ENCODE assay signal across 8 cellular contexts in the genomic region with DNA sequence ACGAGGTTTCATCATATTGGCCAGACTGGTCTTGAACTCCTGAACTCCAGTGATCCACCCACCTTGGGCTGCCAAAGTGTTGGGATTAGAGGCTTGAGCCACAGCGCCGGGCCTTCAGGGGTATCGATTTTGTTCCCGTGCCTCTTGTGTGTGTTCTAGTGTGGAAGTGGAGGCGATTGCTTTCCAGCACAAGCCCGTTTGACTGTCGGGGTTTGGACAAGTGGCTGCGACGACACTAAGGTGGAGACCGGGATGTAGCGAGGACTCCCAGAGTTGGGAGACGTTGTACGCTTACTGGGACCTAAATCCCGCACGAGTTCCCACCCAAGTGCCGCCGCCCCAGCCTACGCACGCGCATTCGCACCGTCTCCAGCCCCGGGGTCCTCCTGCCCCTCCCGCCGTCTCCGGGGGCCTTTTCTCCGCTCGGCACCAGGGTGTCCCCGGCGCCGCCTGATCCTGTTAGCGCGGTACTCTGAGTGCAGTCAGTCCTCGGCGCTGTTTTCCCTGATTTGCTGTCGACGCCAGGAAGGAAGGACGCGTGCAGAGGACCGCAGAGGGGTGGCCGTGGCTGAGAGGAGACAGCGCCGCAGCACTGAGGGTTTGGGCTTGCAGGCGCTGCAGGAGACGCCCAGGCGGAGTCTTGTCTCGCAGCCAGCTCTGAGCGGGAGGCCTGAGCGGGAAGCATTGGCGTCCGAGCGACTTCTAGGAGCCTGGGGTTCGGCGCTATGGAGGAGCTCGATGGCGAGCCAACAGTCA. TPM values are rescaled to one million over a fixed set of nuclear protein-coding genes. Genes with fewer than 3 reads are reported as not detected.
A peak's percentile ranks its signal among the peaks of the same experiment; 100 is the strongest.
DNase-seq lines count a peak whose midpoint lies in the region; ATAC-seq and TF ChIP-seq lines count a peak whose summit lies in the region.

A gene with protein sequence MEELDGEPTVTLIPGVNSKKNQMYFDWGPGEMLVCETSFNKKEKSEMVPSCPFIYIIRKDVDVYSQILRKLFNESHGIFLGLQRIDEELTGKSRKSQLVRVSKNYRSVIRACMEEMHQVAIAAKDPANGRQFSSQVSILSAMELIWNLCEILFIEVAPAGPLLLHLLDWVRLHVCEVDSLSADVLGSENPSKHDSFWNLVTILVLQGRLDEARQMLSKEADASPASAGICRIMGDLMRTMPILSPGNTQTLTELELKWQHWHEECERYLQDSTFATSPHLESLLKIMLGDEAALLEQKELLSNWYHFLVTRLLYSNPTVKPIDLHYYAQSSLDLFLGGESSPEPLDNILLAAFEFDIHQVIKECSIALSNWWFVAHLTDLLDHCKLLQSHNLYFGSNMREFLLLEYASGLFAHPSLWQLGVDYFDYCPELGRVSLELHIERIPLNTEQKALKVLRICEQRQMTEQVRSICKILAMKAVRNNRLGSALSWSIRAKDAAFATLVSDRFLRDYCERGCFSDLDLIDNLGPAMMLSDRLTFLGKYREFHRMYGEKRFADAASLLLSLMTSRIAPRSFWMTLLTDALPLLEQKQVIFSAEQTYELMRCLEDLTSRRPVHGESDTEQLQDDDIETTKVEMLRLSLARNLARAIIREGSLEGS (plus strand): TSS at position 643 of the 756 bp plus-strand sequence. CDS start 83 bp downstream, at position 726.

- H3K4me3 ChIP-seq in SU-DHL-6 (ENCODE audit: insufficient read depth, low read length, poor library complexity, severe bottlenecking) (peak within 1 kb of the TSS; percentile 89), ovary (peak within 1 kb of the TSS; percentile 87), thymus (ENCODE audit: low read length) (peak within 1 kb of the TSS; percentile 79)

- H3K27me3 Mint-ChIP-seq in activated naive CD8-positive, alpha-beta T cell treated with anti-CD3 and anti-CD28 coated beads, Interleukin-2, amount 10 ng/mL, durations not matched to agents 7 days and 5 days: no peaks in the 10 kb centered on the region

- H3K9ac ChIP-seq in SU-DHL-6 (ENCODE audit: low read length): peak within 1 kb of the TSS; percentile 91

- no peaks in the 10 kb centered on the region for H3K9me2 ChIP-seq in SU-DHL-6 (replicated peaks; ENCODE audit: insufficient read depth, low read length)

- DNase-seq in GDM1 (lab: John Stamatoyannopoulos, UW) (peak; percentile 93), NCI-H1417 (lab: John Stamatoyannopoulos, UW) (peak; percentile 91 to 97 (median 92)), Right ventricle myocardium inferior (ENCODE audit: missing footprints) (peak; percentile 95), ovary (peak; percentile 94 to 96 (median 95))
- peak; percentile 95 for DNase-seq in activated naive CD8-positive, alpha-beta T cell treated with anti-CD3 and anti-CD28 coated beads, Interleukin-2, amount 10 ng/mL, durations not matched to agents 7 days and 5 days

- H3K9me3 ChIP-seq in SU-DHL-6 (ENCODE audit: insufficient read depth, low read length) (no peaks in the 10 kb centered on the region), ovary (no peaks in the 10 kb centered on the region), thymus (ENCODE audit: control insufficient read depth) (no peaks in the 10 kb centered on the region)

- peak within 1 kb of the TSS; percentile 98 for H3K27ac Mint-ChIP-seq in activated naive CD8-positive, alpha-beta T cell treated with anti-CD3 and anti-CD28 coated beads, Interleukin-2, amount 10 ng/mL, durations not matched to agents 7 days and 5 days

- H3K4me1 Mint-ChIP-seq in activated naive CD8-positive, alpha-beta T cell treated with anti-CD3 and anti-CD28 coated beads, Interleukin-2, amount 10 ng/mL, durations not matched to agents 7 days and 5 days: peaks cover 18% of the 10 kb centered on the region

- ATAC-seq in HG02588 (IDR thresholded peaks at IDR 0.05; ENCODE audit: unreplicated experiment): peak; percentile 64
- peak; percentile 87 for ATAC-seq in activated naive CD8-positive, alpha-beta T cell treated with anti-CD3 and anti-CD28 coated beads, Interleukin-2, amount 10 ng/mL, durations not matched to agents 7 days and 5 days (ENCODE audit: low read depth)
- ATAC-seq in Right ventricle myocardium inferior: peak; percentile 97

- TF ChIP-seq EP300 in ovary (IDR thresholded peaks at IDR 0.05): no peak

- H3K36me3 ChIP-seq in SU-DHL-6 (ENCODE audit: low read length): peaks cover 18% of the 10 kb centered on the region
- H3K36me3 ChIP-seq in ovary: no peaks in the 10 kb centered on the region
- no peaks in the 10 kb centered on the region for H3K36me3 ChIP-seq in thymus (ENCODE audit: control insufficient read depth, insufficient read depth)

- no peaks in the 10 kb centered on the region for H3K9me3 Mint-ChIP-seq in activated naive CD8-positive, alpha-beta T cell treated with anti-CD3 and anti-CD28 coated beads, Interleukin-2, amount 10 ng/mL, durations not matched to agents 7 days and 5 days

- H4K20me1 ChIP-seq in SU-DHL-6 (ENCODE audit: low read depth, low read length): no peaks in the 10 kb centered on the region

- peaks cover 3% of the 10 kb centered on the region; the same call in 1 of the 2 replicates for H3F3A ChIP-seq in SU-DHL-6 (ENCODE audit: insufficient read depth)

- 0 to 1% (median 0%) methylated on average over 39 to 57 of the region's 57 CpGs for WGBS in ovary, 3 donors
- WGBS in thymus: under 1% methylated on average over 57 of the region's 57 CpGs

- H3K27me3 ChIP-seq in SU-DHL-6 (ENCODE audit: low read length) (no peaks in the 10 kb centered on the region), ovary (no peaks in the 10 kb centered on the region), thymus (ENCODE audit: control insufficient read depth, insufficient read depth) (no peaks in the 10 kb centered on the region)

- no peak for TF ChIP-seq CTCF in SU-DHL-6 (IDR thresholded peaks at IDR 0.05; ENCODE audit: insufficient read depth, low read length, poor library complexity, severe bottlenecking)
- peak in 1 of 3 donors; percentile 28 for TF ChIP-seq CTCF in ovary (IDR thresholded peaks at IDR 0.05)

- H3K4me1 ChIP-seq in ovary (ENCODE audit: insufficient read depth) (peaks cover 4% of the 10 kb centered on the region), thymus (ENCODE audit: control insufficient read depth, insufficient read depth, low read length) (peaks cover 10% of the 10 kb centered on the region)

- peak; percentile 83 for TF ChIP-seq POLR2A in ovary (IDR thresholded peaks at IDR 0.05)

- H3K36me3 Mint-ChIP-seq in activated naive CD8-positive, alpha-beta T cell treated with anti-CD3 and anti-CD28 coated beads, Interleukin-2, amount 10 ng/mL, durations not matched to agents 7 days and 5 days: peaks cover 5% of the 10 kb centered on the region

- intact Hi-C loops in Right ventricle myocardium inferior (cut with DNase I): loop anchor here (2.0 to 10.0 kb wide), 3 partner anchors 22 to 244 kb away; a partner anchor contains a TSS
- intact Hi-C loops in ovary (cut with DNase I): loop anchor here in 3 of 4 donors (10.0 kb wide), 3 partner anchors 90 to 240 kb away; no protein-coding TSS in a partner anchor

- peaks cover 58% of the 10 kb centered on the region for H3K79me2 ChIP-seq in SU-DHL-6 (ENCODE audit: insufficient read depth, low read length)

- peak within 1 kb of the TSS; percentile 81 for H2AFZ ChIP-seq in SU-DHL-6 (ENCODE audit: low read depth, low read length, severe bottlenecking)

- peak within 1 kb of the TSS; percentile 92 for H3K4me3 Mint-ChIP-seq in activated naive CD8-positive, alpha-beta T cell treated with anti-CD3 and anti-CD28 coated beads, Interleukin-2, amount 10 ng/mL, durations not matched to agents 7 days and 5 days

- peak within 1 kb of the TSS; percentile 84 for H3K4me2 ChIP-seq in SU-DHL-6 (ENCODE audit: low read depth, low read length, poor library complexity, severe bottlenecking)

- POLR2A ChIA-PET in activated naive CD8-positive, alpha-beta T cell treated with anti-CD3 and anti-CD28 coated beads, Interleukin-2, amount 10 ng/mL, durations not matched to agents 7 days and 5 days (lab: Charles Lee): interaction anchor here (0.5 to 3.3 kb wide), 13 partner anchors 8 to 251 kb away, joined by 3 to 12 read pairs (median 4); a partner anchor contains a TSS

- H3K27ac ChIP-seq in SU-DHL-6 (ENCODE audit: low read depth, low read length): peak within 1 kb of the TSS; percentile 79
- peak within 1 kb of the TSS; percentile 76 to 95 for H3K27ac ChIP-seq in ovary
- H3K27ac ChIP-seq in thymus (ENCODE audit: low read depth): peak within 1 kb of the TSS; percentile 99

RNA-seq across cellular contexts. Expression of the gene that starts here (rescaled TPM):
- 100 to 1,000 TPM; 154 to 167 TPM for total RNA-seq in activated naive CD8-positive, alpha-beta T cell treated with anti-CD3 and anti-CD28 coated beads, Interleukin-2, amount 10 ng/mL, durations not matched to agents 7 days and 5 days
- total RNA-seq in Right ventricle myocardium inferior: 28.7 TPM
- total RNA-seq in ovary: 10 to 100 TPM; 23.4 to 82.2 (median 55.1) TPM
- polyA plus RNA-seq in ovary: 10 to 100 TPM; 38.1 to 41.1 TPM
- polyA plus RNA-seq in thymus: 88.3 TPM

Comparison
In these comparisons a context has a peak if more than half of its experiments do, and no peak if none do; other contexts are left out.
1. Peak in every context shown above with its lines: DNase-seq, ATAC-seq, H3K4me3 ChIP-seq and H3K27ac ChIP-seq.